In the genomic region with DNA sequence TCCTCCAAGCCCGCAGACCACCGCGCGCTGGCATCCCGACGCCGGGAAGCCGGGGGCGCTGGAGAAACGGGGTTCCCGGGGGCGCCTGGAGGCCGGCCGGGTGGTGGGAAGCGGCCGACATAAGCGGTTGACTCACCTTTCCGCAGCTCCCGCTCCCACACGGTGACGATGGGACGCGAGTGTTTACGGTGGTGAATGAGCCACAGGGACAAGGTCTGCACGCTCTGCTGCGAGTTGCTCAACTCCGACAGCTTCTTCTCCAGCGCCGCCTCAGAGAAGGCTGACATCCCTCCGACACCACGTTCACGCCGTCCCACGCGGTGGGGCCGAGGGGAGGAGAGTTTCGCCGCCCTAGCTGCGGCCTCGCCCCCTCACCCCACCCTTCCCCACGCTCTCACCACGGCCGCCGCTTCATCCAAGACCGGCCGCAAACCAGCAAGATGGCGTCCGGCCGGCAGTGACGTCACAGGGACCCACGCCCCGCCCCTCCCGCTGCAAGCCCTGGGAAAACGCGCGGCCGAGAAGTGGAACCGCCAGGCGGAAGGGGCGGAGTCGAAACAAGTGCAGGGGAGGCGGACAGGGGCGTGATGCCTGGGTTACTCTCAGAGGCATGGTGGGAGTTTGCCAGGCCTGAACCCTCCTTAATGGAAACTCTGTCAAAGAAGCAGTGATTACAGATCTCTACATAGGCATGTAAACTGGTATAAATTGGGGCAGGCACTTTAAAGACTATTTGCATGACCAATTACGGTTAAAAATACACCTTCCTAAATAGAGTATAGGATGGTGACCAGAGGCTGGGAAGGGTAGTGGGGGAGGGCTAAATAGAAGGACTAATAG, we compare ENCODE assay signal across 8 cellular contexts. TPM values are rescaled to one million over a fixed set of nuclear protein-coding genes. Genes with fewer than 3 reads are reported as not detected.
DNase-seq lines count a peak whose midpoint lies in the region; ATAC-seq and TF ChIP-seq lines count a peak whose summit lies in the region.

A gene with protein sequence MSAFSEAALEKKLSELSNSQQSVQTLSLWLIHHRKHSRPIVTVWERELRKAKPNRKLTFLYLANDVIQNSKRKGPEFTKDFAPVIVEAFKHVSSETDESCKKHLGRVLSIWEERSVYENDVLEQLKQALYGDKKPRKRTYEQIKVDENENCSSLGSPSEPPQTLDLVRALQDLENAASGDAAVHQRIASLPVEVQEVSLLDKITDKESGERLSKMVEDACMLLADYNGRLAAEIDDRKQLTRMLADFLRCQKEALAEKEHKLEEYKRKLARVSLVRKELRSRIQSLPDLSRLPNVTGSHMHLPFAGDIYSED (minus strand): TSS at position 442 of the 840 bp plus-strand sequence. CDS start 155 bp downstream, at position 287.

- H3K4me3 ChIP-seq in GM06990 (replicated peaks; ENCODE audit: low read depth, low read length) = peak within 1 kb of the TSS; percentile 79

- ATAC-seq in HG02588 (IDR thresholded peaks at IDR 0.05; ENCODE audit: unreplicated experiment) (peak; percentile 89), SK-N-SH treated with all-trans-retinoic acid at 6 μM for 48 hours (peak; percentile 93)

- peak within 1 kb of the TSS; percentile 98 for H3K4me3 Mint-ChIP-seq in activated naive CD4-positive, alpha-beta T cell treated with anti-CD3 and anti-CD28 coated beads, Interleukin-2, amount 50 U/mL, for 24 hours

- H3K27ac ChIP-seq in temporal lobe (ENCODE audit: low read depth, low read length) = peak within 1 kb of the TSS; percentile 76

- H3K27ac Mint-ChIP-seq in activated naive CD4-positive, alpha-beta T cell treated with anti-CD3 and anti-CD28 coated beads, Interleukin-2, amount 50 U/mL, for 24 hours = peak within 1 kb of the TSS; percentile 90

- DNase-seq in GM06990 (ENCODE audit: extremely low read depth, insufficient read length) (peak; percentile 99), NCI-H1092 (lab: John Stamatoyannopoulos, UW) (peak; percentile 97), globus pallidus (ENCODE audit: low spot score) (peak; percentile 95), occipital lobe (lab: John Stamatoyannopoulos, UW) (peak; percentile 97)

- peaks cover 39% of the 10 kb centered on the region for H3K4me1 Mint-ChIP-seq in activated naive CD4-positive, alpha-beta T cell treated with anti-CD3 and anti-CD28 coated beads, Interleukin-2, amount 50 U/mL, for 24 hours

- no peaks in the 10 kb centered on the region for H3K27me3 Mint-ChIP-seq in activated naive CD4-positive, alpha-beta T cell treated with anti-CD3 and anti-CD28 coated beads, Interleukin-2, amount 50 U/mL, for 24 hours

- H3K36me3 Mint-ChIP-seq in activated naive CD4-positive, alpha-beta T cell treated with anti-CD3 and anti-CD28 coated beads, Interleukin-2, amount 50 U/mL, for 24 hours = peaks cover 4% of the 10 kb centered on the region

- no peaks in the 10 kb centered on the region for H3K9me3 Mint-ChIP-seq in activated naive CD4-positive, alpha-beta T cell treated with anti-CD3 and anti-CD28 coated beads, Interleukin-2, amount 50 U/mL, for 24 hours

- no peaks in the 10 kb centered on the region for H3K27me3 ChIP-seq in GM06990 (replicated peaks; ENCODE audit: control insufficient read depth, insufficient read depth, low read length)

- H3K36me3 ChIP-seq in GM06990 (ENCODE audit: control insufficient read depth, insufficient read depth, low read length) = peaks cover 2% of the 10 kb centered on the region; the same call in 1 of the 2 replicates

- TF ChIP-seq CTCF in GM06990 (IDR thresholded peaks at IDR 0.05; ENCODE audit: insufficient read depth, low read length, poor library complexity, severe bottlenecking) = no peak

TF ChIP-seq in SK-N-SH treated with all-trans-retinoic acid at 6 μM for 48 hours, 23 proteins besides CTCF, POLR2A, EP300 and RAD21:
- TF ChIP-seq CREB5 (CRISPR knock-in tag; IDR thresholded peaks at IDR 0.05; ENCODE audit: low read depth) (peak; percentile 44; the same call in 1 of the 2 replicates), ZC3H10 (CRISPR knock-in tag; IDR thresholded peaks at IDR 0.05) (no peak), TSHZ2 (CRISPR knock-in tag; IDR thresholded peaks at IDR 0.05) (0 out of 2 replicates have a peak, but pooled peaks have one; percentile 33)

RNA-seq across cellular contexts. Expression of the gene that starts here (rescaled TPM):
- total RNA-seq in occipital lobe = 162 TPM
- 82.6 TPM for total RNA-seq in temporal lobe

Comparison
In these comparisons a context has a peak if more than half of its experiments do, and no peak if none do; other contexts are left out.
1. Peak in every context shown above with its lines: DNase-seq, ATAC-seq, H3K4me3 ChIP-seq and H3K27ac ChIP-seq.